ENCODE assay signal across 9 cellular contexts in the genomic region with DNA sequence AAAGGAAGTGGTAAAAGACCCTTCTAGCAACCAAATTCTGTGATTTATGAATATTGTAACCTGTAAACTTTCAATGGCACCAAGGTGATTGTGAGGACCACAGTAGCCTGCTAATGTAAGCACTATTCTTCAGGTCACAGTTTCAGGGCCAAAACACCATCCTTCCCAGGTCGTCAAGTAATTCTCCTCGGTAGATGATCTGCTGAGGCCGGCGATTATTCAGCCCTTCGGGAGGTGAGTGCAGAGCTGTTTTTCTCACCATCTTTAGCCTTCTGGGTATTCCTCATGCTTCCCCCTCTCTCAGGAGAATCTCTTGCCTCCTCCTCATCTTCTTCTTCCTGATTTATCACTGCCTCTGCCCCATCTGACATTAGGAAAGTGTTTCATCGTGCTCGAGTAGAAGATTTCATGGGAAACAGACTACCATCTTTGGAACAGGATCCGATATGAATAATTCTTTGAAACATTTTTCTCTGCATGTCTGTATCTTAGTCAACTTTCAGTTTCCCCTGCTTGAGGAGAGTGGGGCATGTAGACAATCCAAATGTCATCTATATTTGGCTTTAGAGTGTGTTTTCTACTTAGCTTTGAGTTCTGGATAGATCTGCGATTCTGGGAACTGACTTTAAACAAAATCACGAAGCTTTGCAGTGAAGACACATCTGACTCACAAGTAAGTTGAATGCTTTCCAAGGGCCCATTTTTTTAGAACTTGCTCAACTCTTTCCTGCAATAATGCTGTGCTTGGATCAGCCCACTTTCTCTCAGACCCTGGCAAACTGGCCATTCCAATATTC.
A peak's percentile ranks its signal among the peaks of the same experiment; 100 is the strongest.
DNase-seq lines count a peak whose midpoint lies in the region; ATAC-seq and TF ChIP-seq lines count a peak whose summit lies in the region.
"Had no signal": no experiment of that assay in that cellular context is flagged by ENCODE, and none has a peak within 500 bp of the region (broad histone marks: within the 10 kb centered on the region; RNA-seq: fewer than 3 reads in every experiment).

No MANE protein-coding gene starts in this region.

- H3K4me1 ChIP-seq in duodenal mucosa (ENCODE audit: control insufficient read depth in 1 of 2, insufficient read depth in 2 of 2, low read length in 2 of 2) = no peaks in the 10 kb centered on the region
- peaks cover 14% of the 10 kb centered on the region for H3K4me1 ChIP-seq in muscle layer of colon (ENCODE audit: insufficient read depth, low read length)

- peak; percentile 64 for ATAC-seq in Right ventricle myocardium inferior

- no peak for TF ChIP-seq CTCF in GM10248 (IDR thresholded peaks at IDR 0.05; ENCODE audit: control extremely low read depth, extremely low read depth, low read depth, missing control alignments)

- DNase-seq in Right ventricle myocardium inferior (ENCODE audit: missing footprints) = no peak
- no peak for DNase-seq in cardiac septum (ENCODE audit: low spot score)
- no peak for DNase-seq in SKM-1 treated with dmso at 0.1 percent for 144 hours (lab: John Stamatoyannopoulos, UW; ENCODE audit: unreplicated experiment)
- no peak for DNase-seq in H7
- DNase-seq in NCI-H526 treated with DMSO at 0.1 percent for 48 hours (lab: John Stamatoyannopoulos, UW) = no peak
- DNase-seq in GM10248 (ENCODE audit: extremely low spot score) = no peak
- DNase-seq: NCI-H1694 had no signal

- H3K36me3 ChIP-seq in duodenal mucosa (ENCODE audit: control insufficient read depth in 1 of 2, insufficient read depth in 2 of 2, low read length in 2 of 2) = no peaks in the 10 kb centered on the region
- no peaks in the 10 kb centered on the region for H3K36me3 ChIP-seq in muscle layer of colon (ENCODE audit: insufficient read depth, low read length)
- no peaks in the 10 kb centered on the region for H3K36me3 ChIP-seq in H7 (replicated peaks; ENCODE audit: control insufficient read depth, insufficient read depth, low read length)

- H3K27me3 ChIP-seq in duodenal mucosa (ENCODE audit: control insufficient read depth in 1 of 2, insufficient read depth in 2 of 2, low read length in 2 of 2) = no peaks in the 10 kb centered on the region
- H3K27me3 ChIP-seq in muscle layer of colon (ENCODE audit: control insufficient read depth in 1 of 2, insufficient read depth in 2 of 2, low read length in 2 of 2) = no peaks in the 10 kb centered on the region
- no peaks in the 10 kb centered on the region for H3K27me3 ChIP-seq in H7 (ENCODE audit: control insufficient read depth, insufficient read depth, low read length)

- no peak overlapping the region for H3K9ac ChIP-seq in duodenal mucosa (ENCODE audit: low read depth in 1 of 2, low read length in 2 of 2)
- peak overlapping the region; percentile 22 for H3K9ac ChIP-seq in muscle layer of colon (ENCODE audit: low read length)

- H3K9me3 ChIP-seq in duodenal mucosa (ENCODE audit: control insufficient read depth in 1 of 2, low read length in 2 of 2) (no peaks in the 10 kb centered on the region), muscle layer of colon (ENCODE audit: low read length) (no peaks in the 10 kb centered on the region)

- POLR2A ChIA-PET in GM10248 (lab: Yijun Ruan, JAX) = no interaction called here

- CTCF ChIA-PET in GM10248 (lab: Yijun Ruan, JAX) = interaction anchor here (1.5 kb wide), 1 partner anchor 14 kb away, joined by 3 read pairs; no protein-coding TSS in a partner anchor

- H3K27ac ChIP-seq in duodenal mucosa (ENCODE audit: low read depth, low read length) (peak overlapping the region; percentile 54), muscle layer of colon (ENCODE audit: low read depth, low read length) (peak overlapping the region; percentile 42)

- intact Hi-C loops in Right ventricle myocardium inferior (cut with DNase I) (no loop called here), cardiac septum (cut with DNase I) (no loop called here)

- H3K4me3 ChIP-seq in duodenal mucosa (ENCODE audit: low read depth in 1 of 2, low read length in 2 of 2) (no peak overlapping the region), muscle layer of colon (ENCODE audit: low read depth in 1 of 2, low read length in 2 of 2) (no peak overlapping the region), H7 (ENCODE audit: insufficient read depth, low read depth, low read length) (no peak overlapping the region)
